18 cellular contexts compared by ENCODE assay signal in genomic region chr4:140240237-140240636, GRCh38.
A peak's percentile ranks its signal among the peaks of the same experiment; 100 is the strongest.
DNase-seq lines count a peak whose midpoint lies in the region; ATAC-seq lines count a peak whose summit lies in the region.
"Had no signal": no experiment of that assay in that cellular context is flagged by ENCODE, and none has a peak within 500 bp of the region (broad histone marks: within the 10 kb centered on the region; RNA-seq: fewer than 3 reads in every experiment).

No MANE protein-coding gene starts in this region.

- peak; percentile 84 for DNase-seq in DMS 273 treated with DMSO at 0.1 percent for 48 hours (lab: John Stamatoyannopoulos, UW)
- DNase-seq in NCI-H146 treated with DMSO at 0.1 percent for 48 hours (lab: John Stamatoyannopoulos, UW; ENCODE audit: unreplicated experiment): peak; percentile 47
- DNase-seq in NCI-H526 treated with DMSO at 0.1 percent for 48 hours (lab: John Stamatoyannopoulos, UW): peak; percentile 73
- peak; percentile 75 for DNase-seq in myocyte (ENCODE audit: low read depth)
- no peak for DNase-seq in effector CD8-positive, alpha-beta T cell (lab: John Stamatoyannopoulos, UW)
- DNase-seq in mesenchymal stem cell: no peak
- DNase-seq in activated effector memory CD4-positive, alpha-beta T cell treated with anti-CD3 and anti-CD28 coated beads, Interleukin-2, amount 50 U/mL, for 16 hours: no peak
- DNase-seq: ACHN; activated CD4-positive, alpha-beta T cell treated with anti-CD3 and anti-CD28 coated beads for 36 hours; activated naive CD4-positive, alpha-beta T cell treated with Interleukin-2 at 50 U/mL for 16 hours; CD8-positive, alpha-beta memory T cell; GF-D8; PC-9; T1000 had no signal

- no peak overlapping the region for H3K27ac ChIP-seq in mesenchymal stem cell (ENCODE audit: low read length, poor library complexity, severe bottlenecking)
- H3K27ac ChIP-seq: ascending aorta, PC-9, SK-N-MC had no signal

- peaks cover 16% of the 10 kb centered on the region for H3K4me1 ChIP-seq in mesenchymal stem cell (ENCODE audit: control insufficient read depth, insufficient read depth, low read depth, low read length)

- no peak overlapping the region for H2AK5ac ChIP-seq in mesenchymal stem cell (ENCODE audit: low read length, severe bottlenecking)

- no peak overlapping the region for H3K9ac ChIP-seq in mesenchymal stem cell (ENCODE audit: low read length)

- H3K4me2 ChIP-seq in mesenchymal stem cell (ENCODE audit: low read length, poor library complexity, severe bottlenecking): no peak overlapping the region
- H3K4me2 ChIP-seq: PC-9 had no signal

- H3K27me3 ChIP-seq in mesenchymal stem cell (ENCODE audit: control insufficient read depth in 1 of 2, insufficient read depth in 1 of 2, low read length in 2 of 2): no peaks in the 10 kb centered on the region
- H3K27me3 ChIP-seq: ascending aorta had no signal

- H3K18ac ChIP-seq in mesenchymal stem cell (ENCODE audit: low read depth in 1 of 2, low read length in 2 of 2): no peak overlapping the region

- H3K4ac ChIP-seq in mesenchymal stem cell (ENCODE audit: low read depth in 1 of 2, low read length in 2 of 2): no peak overlapping the region

- ATAC-seq in HG03520 (IDR thresholded peaks at IDR 0.05; ENCODE audit: unreplicated experiment): no peak
- ATAC-seq: activated CD4-positive, alpha-beta T cell treated with anti-CD3 and anti-CD28 coated beads for 36 hours; sciatic nerve had no signal

- H2BK15ac ChIP-seq in mesenchymal stem cell (ENCODE audit: low read depth, poor library complexity, severe bottlenecking): no peak overlapping the region

- no peak overlapping the region for H2BK5ac ChIP-seq in mesenchymal stem cell (ENCODE audit: low read depth, low read length, poor library complexity, severe bottlenecking)

- H3K79me1 ChIP-seq in mesenchymal stem cell (replicated peaks; ENCODE audit: low read length, poor library complexity, severe bottlenecking): no peaks in the 10 kb centered on the region

- no peak overlapping the region for H4K91ac ChIP-seq in mesenchymal stem cell (ENCODE audit: low read length)

- H2BK12ac ChIP-seq in mesenchymal stem cell (ENCODE audit: low read length in 2 of 2): no peak overlapping the region

- 81% methylated on average over 6 of the region's 6 CpGs for WGBS in mesenchymal stem cell

- no peaks in the 10 kb centered on the region for H3K9me3 ChIP-seq in mesenchymal stem cell (ENCODE audit: control insufficient read depth, low read length)
- H3K9me3 ChIP-seq: ascending aorta had no signal

- no peak overlapping the region for H2AFZ ChIP-seq in mesenchymal stem cell (ENCODE audit: low read depth, low read length)
- H2AFZ ChIP-seq: PC-9 had no signal

- H3K23ac ChIP-seq in mesenchymal stem cell (ENCODE audit: low read length in 2 of 2): no peak overlapping the region

- H3K4me3 ChIP-seq in mesenchymal stem cell (ENCODE audit: insufficient read depth in 1 of 2, low read depth in 1 of 2, low read length in 2 of 2): no peak overlapping the region
- H3K4me3 ChIP-seq: ascending aorta, PC-9, SK-N-MC had no signal

- no peaks in the 10 kb centered on the region for H3K36me3 ChIP-seq in mesenchymal stem cell (ENCODE audit: control insufficient read depth in 1 of 2, insufficient read depth in 2 of 2, low read depth in 1 of 2, low read length in 2 of 2)
- H3K36me3 ChIP-seq: ascending aorta had no signal

- H2BK120ac ChIP-seq in mesenchymal stem cell (ENCODE audit: low read depth, low read length): no peak overlapping the region

- no peak overlapping the region for H4K8ac ChIP-seq in mesenchymal stem cell (ENCODE audit: low read length)

- H3K14ac ChIP-seq in mesenchymal stem cell (ENCODE audit: low read length in 2 of 2): no peak overlapping the region

Comparison
In these comparisons a context has a peak if more than half of its experiments do, and no peak if none do; other contexts are left out.
1. DNase-seq: peak in DMS 273 treated with DMSO at 0.1 percent for 48 hours (single experiment), NCI-H146 treated with DMSO at 0.1 percent for 48 hours (single experiment), NCI-H526 treated with DMSO at 0.1 percent for 48 hours (single experiment) and myocyte (single experiment); none in effector CD8-positive, alpha-beta T cell (single experiment), mesenchymal stem cell (single experiment) and activated effector memory CD4-positive, alpha-beta T cell treated with anti-CD3 and anti-CD28 coated beads, Interleukin-2, amount 50 U/mL, for 16 hours (single experiment).